29 cellular contexts compared by ENCODE assay signal in the genomic region with DNA sequence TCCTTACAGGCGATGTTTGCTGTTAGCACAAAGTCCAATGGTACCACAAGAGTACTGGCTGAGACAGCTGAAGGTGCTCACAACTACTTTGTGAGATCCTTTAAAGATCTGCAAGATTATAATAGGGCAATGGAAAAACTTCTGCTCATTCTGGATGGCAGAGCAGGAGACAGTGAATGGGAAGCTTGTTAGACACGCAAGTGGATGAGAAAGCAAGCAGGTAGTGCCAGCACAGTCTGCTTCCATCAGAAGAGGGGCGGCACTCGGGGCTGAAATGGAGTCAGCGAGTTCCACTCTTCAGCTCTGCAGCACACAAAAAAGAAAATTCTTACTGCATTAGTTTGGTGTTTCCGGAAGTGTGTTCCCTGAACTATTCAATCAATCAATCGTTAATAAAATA. TPM values are rescaled to one million over a fixed set of nuclear protein-coding genes. Genes with fewer than 3 reads are reported as not detected.
"Had no signal": no experiment of that assay in that cellular context is flagged by ENCODE, and none has a peak within 500 bp of the region (broad histone marks: within the 10 kb centered on the region; RNA-seq: fewer than 3 reads in every experiment).

No MANE protein-coding gene starts in this region.

- H3K36me3 ChIP-seq: gastroesophageal sphincter, heart left ventricle, lower lobe of right lung, ovary, sigmoid colon, suprapubic skin, transverse colon, upper lobe of right lung, uterus had no signal

- H3K27ac ChIP-seq: dorsolateral prefrontal cortex, foreskin keratinocyte, gastroesophageal sphincter, heart left ventricle, lower lobe of right lung, ovary, psoas muscle, sigmoid colon, skin epidermis, suprapubic skin, transverse colon, upper lobe of right lung, uterus had no signal

- H3K9me3 ChIP-seq: gastroesophageal sphincter, heart left ventricle, lower lobe of right lung, ovary, psoas muscle, sigmoid colon, suprapubic skin, transverse colon, upper lobe of right lung, uterus had no signal

- H3K4me1 ChIP-seq: foreskin keratinocyte, uterus had no signal

- H3K27me3 ChIP-seq: ovary, sigmoid colon, suprapubic skin, uterus had no signal

- DNase-seq: dorsolateral prefrontal cortex; effector CD4-positive, alpha-beta T cell; foreskin keratinocyte; heart left ventricle; hippocampal formation; immature natural killer cell; islet precursor cell; kidney glomerular epithelial cell; left ventricle myocardium superior; lower lobe of right lung; naive thymus-derived CD4-positive, alpha-beta T cell; nucleus accumbens; ovary; posterior cingulate gyrus; psoas muscle; right cardiac atrium; sigmoid colon; stimulated activated CD4-positive, alpha-beta T cell treated with anti-CD3 and anti-CD28 coated beads, Interleukin-1b, Interleukin-23, amount 100 ng/mL, for 48 hours; stimulated activated CD4-positive, alpha-beta T cell treated with anti-CD3 and anti-CD28 coated beads, Interleukin-4, amount 100 ng/mL, for 1 hour; stimulated activated CD8-positive, alpha-beta memory T cell treated with anti-CD3 and anti-CD28 coated beads, Interleukin-4, amount 100 ng/mL, for 48 hours; stimulated activated naive CD4-positive, alpha-beta T cell; stimulated activated naive CD8-positive, alpha-beta T cell treated with anti-CD3 and anti-CD28 coated beads, Interleukin-15, amount 100 ng/mL, for 72 hours; transverse colon; upper lobe of right lung; uterus had no signal

- H3K4me3 ChIP-seq: dorsolateral prefrontal cortex, gastroesophageal sphincter, heart left ventricle, lower lobe of right lung, ovary, psoas muscle, sigmoid colon, skin epidermis, suprapubic skin, transverse colon, upper lobe of right lung, uterus had no signal

RNA-seq across cellular contexts. Expression of gene TEKT3, which starts 4.8 kb away (rescaled TPM):
- total RNA-seq: foreskin keratinocyte, mononuclear cell, suprapubic skin, upper lobe of right lung had no signal
- polyA plus RNA-seq: foreskin keratinocyte; immature natural killer cell; naive thymus-derived CD4-positive, alpha-beta T cell had no signal
